22 cellular contexts compared by ENCODE assay signal in the genomic region with DNA sequence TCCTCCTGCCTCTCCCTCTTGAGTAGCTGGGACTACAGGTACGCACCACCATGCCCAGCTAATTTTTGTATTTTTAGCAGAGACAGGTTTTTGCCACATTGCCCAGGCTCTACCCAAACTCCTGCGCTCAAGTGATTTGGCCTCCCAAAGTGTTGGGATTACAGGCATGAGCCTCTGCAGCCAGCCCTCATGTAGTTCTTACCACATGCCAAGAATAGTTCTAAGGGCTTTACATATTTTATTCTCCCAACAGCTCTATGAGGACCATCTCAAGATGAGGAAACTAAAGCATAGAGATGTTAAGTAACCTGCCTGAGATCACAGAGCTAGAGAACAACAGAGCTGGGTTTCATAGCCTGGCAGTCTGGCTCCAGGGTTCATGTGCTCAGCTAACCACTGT.
"Had no signal": no experiment of that assay in that cellular context is flagged by ENCODE, and none has a peak within 500 bp of the region (broad histone marks: within the 10 kb centered on the region; RNA-seq: fewer than 3 reads in every experiment).

No MANE protein-coding gene starts in this region.

- ATAC-seq: activated CD8-positive, alpha-beta memory T cell treated with anti-CD3 and anti-CD28 coated beads, Interleukin-2, amount 10 ng/mL, durations not matched to agents 7 days and 5 days had no signal

- H3K9me3 Mint-ChIP-seq: activated naive CD4-positive, alpha-beta T cell treated with anti-CD3 and anti-CD28 coated beads, Interleukin-2, amount 50 U/mL, for 24 hours; activated T-cell treated with anti-CD3 and anti-CD28 coated beads, Interleukin-2, amount 50 U/mL, for 24 hours; activated T-helper 1 cell treated with anti-CD3 and anti-CD28 coated beads, Interleukin-12 subunit alpha, Interleukin-12 subunit beta, Interleukin-2, Interleukin-4 antibody, amounts not matched to agents 30 ng/mL and 10 ng/mL and 1 ng/mL, durations not matched to agents 14 hours and 24 hours and 36 hours; central memory CD8-positive, alpha-beta T cell; T-helper 2 cell treated with Interferon-gamma antibody and Interleukin-4, amounts not matched to agents 5 μg/mL and 100 μg/mL, for 36 hours had no signal

- DNase-seq: activated CD4-positive, alpha-beta T cell treated with anti-CD3 and anti-CD28 coated beads for 48 hours; activated CD4-positive, alpha-beta T cell treated with anti-CD3 and anti-CD28 coated beads, Interleukin-2, amount 50 U/mL, for 48 hours; activated CD4-positive, CD25-positive, alpha-beta regulatory T cell treated with anti-CD3 and anti-CD28 coated beads, Interleukin-2, amount 50 U/mL, for 72 hours; activated CD8-positive, alpha-beta memory T cell treated with anti-CD3 and anti-CD28 coated beads, Interleukin-2, amount 10 ng/mL, durations not matched to agents 7 days and 5 days; activated effector memory CD4-positive, alpha-beta T cell treated with Interleukin-2 at 50 U/mL for 16 hours; activated naive CD4-positive, alpha-beta T cell; activated T-cell treated with anti-CD3 and anti-CD28 coated beads, Interleukin-2, amount 50 U/mL, for 24 hours; amniotic stem cell; MG63; NCI-H146; NCI-H187 treated with DMSO at 0.1 percent for 48 hours; NCI-H2081 treated with DMSO at 0.1 percent for 48 hours; NCI-H446; NCI-H524; SIG-M5 had no signal

- H3K27me3 ChIP-seq: MG63 had no signal

- H3K4me3 Mint-ChIP-seq: activated CD8-positive, alpha-beta memory T cell treated with anti-CD3 and anti-CD28 coated beads, Interleukin-2, amount 10 ng/mL, durations not matched to agents 7 days and 5 days; activated naive CD4-positive, alpha-beta T cell treated with anti-CD3 and anti-CD28 coated beads, Interleukin-2, amount 50 U/mL, for 24 hours; activated T-cell treated with anti-CD3 and anti-CD28 coated beads, Interleukin-2, amount 50 U/mL, for 24 hours; activated T-helper 1 cell treated with anti-CD3 and anti-CD28 coated beads, Interleukin-12 subunit alpha, Interleukin-12 subunit beta, Interleukin-2, Interleukin-4 antibody, amounts not matched to agents 30 ng/mL and 10 ng/mL and 1 ng/mL, durations not matched to agents 14 hours and 24 hours and 36 hours; brain; central memory CD8-positive, alpha-beta T cell; T-helper 2 cell treated with Interferon-gamma antibody and Interleukin-4, amounts not matched to agents 5 μg/mL and 100 μg/mL, for 36 hours had no signal

- H3K9me3 ChIP-seq: MG63 had no signal

- H3K9ac ChIP-seq: KMS-11 had no signal

- H3K36me3 ChIP-seq: MG63 had no signal

- H3K4me1 Mint-ChIP-seq: activated CD8-positive, alpha-beta memory T cell treated with anti-CD3 and anti-CD28 coated beads, Interleukin-2, amount 10 ng/mL, durations not matched to agents 7 days and 5 days; activated naive CD4-positive, alpha-beta T cell treated with anti-CD3 and anti-CD28 coated beads, Interleukin-2, amount 50 U/mL, for 24 hours; brain; central memory CD8-positive, alpha-beta T cell had no signal

- H3K27ac Mint-ChIP-seq: activated CD8-positive, alpha-beta memory T cell treated with anti-CD3 and anti-CD28 coated beads, Interleukin-2, amount 10 ng/mL, durations not matched to agents 7 days and 5 days; activated naive CD4-positive, alpha-beta T cell treated with anti-CD3 and anti-CD28 coated beads, Interleukin-2, amount 50 U/mL, for 24 hours; activated T-cell treated with anti-CD3 and anti-CD28 coated beads, Interleukin-2, amount 50 U/mL, for 24 hours; activated T-helper 1 cell treated with anti-CD3 and anti-CD28 coated beads, Interleukin-12 subunit alpha, Interleukin-12 subunit beta, Interleukin-2, Interleukin-4 antibody, amounts not matched to agents 30 ng/mL and 10 ng/mL and 1 ng/mL, durations not matched to agents 14 hours and 24 hours and 36 hours; brain; T-helper 2 cell treated with Interferon-gamma antibody and Interleukin-4, amounts not matched to agents 5 μg/mL and 100 μg/mL, for 36 hours had no signal

- H3K4me3 ChIP-seq: MG63, SK-N-MC had no signal
